18 cellular contexts compared by ENCODE assay signal in genomic region chr3:159669753-159670152, GRCh38.
DNase-seq lines count a peak whose midpoint lies in the region; ATAC-seq and TF ChIP-seq lines count a peak whose summit lies in the region.
"Had no signal": no experiment of that assay in that cellular context is flagged by ENCODE, and none has a peak within 500 bp of the region (broad histone marks: within the 10 kb centered on the region; RNA-seq: fewer than 3 reads in every experiment).

No MANE protein-coding gene starts in this region.

- intact Hi-C loops in heart right ventricle (cut with DNase I) (loop anchor here in 2 of 10 donors (5.0 to 10.0 kb wide), 2 partner anchors 47 to 65 kb away; no protein-coding TSS in a partner anchor), Right ventricle myocardium superior (cut with DNase I) (no loop called here), tibial artery (cut with DNase I; ENCODE audit: low total_unique reads) (no loop called here)

- peaks cover 0 to 29% (median 6%) of the 10 kb centered on the region in 9 donors for H3K4me1 ChIP-seq in heart right ventricle
- peaks cover 26% of the 10 kb centered on the region for H3K4me1 ChIP-seq in mesodermal cell (ENCODE audit: control insufficient read depth, insufficient read depth, low read length, poor library complexity, severe bottlenecking)
- peaks cover 0 to 27% (median 3%) of the 10 kb centered on the region in 4 donors for H3K4me1 ChIP-seq in tibial artery
- H3K4me1 ChIP-seq in SJCRH30 = no peaks in the 10 kb centered on the region
- H3K4me1 ChIP-seq: pancreas had no signal

- H3K27me3 ChIP-seq in heart right ventricle (no peaks in the 10 kb centered on the region), tibial artery (no peaks in the 10 kb centered on the region), SJCRH30 (no peaks in the 10 kb centered on the region)
- H3K27me3 ChIP-seq: pancreas had no signal

- H3K4me3 ChIP-seq in heart right ventricle (no peak overlapping the region), epithelial cell of esophagus (ENCODE audit: low read length) (no peak overlapping the region), mesodermal cell (ENCODE audit: extremely low read depth, insufficient read depth, low read length, poor library complexity, severe bottlenecking) (no peak overlapping the region), tibial artery (no peak overlapping the region), SJCRH30 (no peak overlapping the region)
- H3K4me3 ChIP-seq: coronary artery, pancreas had no signal

- no peak for ATAC-seq in heart right ventricle
- ATAC-seq in Right ventricle myocardium superior (ENCODE audit: poor library complexity) = no peak

- peak overlapping the region in 8 of 10 donors; percentile 15 to 73 (median 55) for H3K27ac ChIP-seq in heart right ventricle
- H3K27ac ChIP-seq in mesodermal cell (ENCODE audit: low read depth, low read length, severe bottlenecking) = peak overlapping the region; percentile 88
- peak overlapping the region; percentile 49 to 64 for H3K27ac ChIP-seq in tibial artery
- no peak overlapping the region for H3K27ac ChIP-seq in SJCRH30
- H3K27ac ChIP-seq: pancreas had no signal

- no peak for DNase-seq in heart right ventricle
- DNase-seq in Right ventricle myocardium superior = no peak
- DNase-seq in epithelial cell of esophagus (ENCODE audit: low read depth) = peak; percentile 77
- DNase-seq in tibial artery = no peak
- DNase-seq in cerebellar cortex (ENCODE audit: low spot score) = no peak
- DNase-seq in NCI-H146 (lab: John Stamatoyannopoulos, UW) = no peak
- no peak for DNase-seq in SJCRH30
- DNase-seq: activated CD4-positive, alpha-beta T cell treated with anti-CD3 and anti-CD28 coated beads, Interleukin-2, amount 50 U/mL, for 48 hours; CD4-positive, alpha-beta T cell; erythroblast; H9; KG1; NCI-H1092 treated with DMSO at 0.1 percent for 48 hours; pancreas; SHP77 treated with DMSO at 0.1 percent for 48 hours; stimulated activated CD4-positive, alpha-beta T cell treated with anti-CD3 and anti-CD28 coated beads, Interleukin-12 subunit alpha, Interleukin-12 subunit beta, amount 100 ng/mL, for 4 hours had no signal

- 51 to 63% methylated on average over 6 of the region's 6 CpGs for WGBS in heart right ventricle, 2 donors
- 33 to 48% methylated on average over 4 of the region's 6 CpGs for WGBS in mesodermal cell (ENCODE audit: insufficient coverage in 2 of 2), 2 experiments

- H3K36me3 ChIP-seq in heart right ventricle (no peaks in the 10 kb centered on the region), mesodermal cell (ENCODE audit: control insufficient read depth, insufficient read depth, low read length) (no peaks in the 10 kb centered on the region), tibial artery (no peaks in the 10 kb centered on the region), SJCRH30 (no peaks in the 10 kb centered on the region)
- H3K36me3 ChIP-seq: pancreas had no signal

- H3K9me3 ChIP-seq in heart right ventricle (no peaks in the 10 kb centered on the region), mesodermal cell (ENCODE audit: control insufficient read depth, low read length) (no peaks in the 10 kb centered on the region), tibial artery (no peaks in the 10 kb centered on the region), SJCRH30 (replicated peaks) (no peaks in the 10 kb centered on the region)
- H3K9me3 ChIP-seq: pancreas had no signal

- TF ChIP-seq CTCF in heart right ventricle (IDR thresholded peaks at IDR 0.05) (no peak), epithelial cell of esophagus (IDR thresholded peaks at IDR 0.05; ENCODE audit: insufficient read depth, low read depth, low read length, missing control alignments) (no peak), tibial artery (IDR thresholded peaks at IDR 0.05) (no peak)
